Comparison of ENCODE assay signal across 9 cellular contexts in the genomic region with DNA sequence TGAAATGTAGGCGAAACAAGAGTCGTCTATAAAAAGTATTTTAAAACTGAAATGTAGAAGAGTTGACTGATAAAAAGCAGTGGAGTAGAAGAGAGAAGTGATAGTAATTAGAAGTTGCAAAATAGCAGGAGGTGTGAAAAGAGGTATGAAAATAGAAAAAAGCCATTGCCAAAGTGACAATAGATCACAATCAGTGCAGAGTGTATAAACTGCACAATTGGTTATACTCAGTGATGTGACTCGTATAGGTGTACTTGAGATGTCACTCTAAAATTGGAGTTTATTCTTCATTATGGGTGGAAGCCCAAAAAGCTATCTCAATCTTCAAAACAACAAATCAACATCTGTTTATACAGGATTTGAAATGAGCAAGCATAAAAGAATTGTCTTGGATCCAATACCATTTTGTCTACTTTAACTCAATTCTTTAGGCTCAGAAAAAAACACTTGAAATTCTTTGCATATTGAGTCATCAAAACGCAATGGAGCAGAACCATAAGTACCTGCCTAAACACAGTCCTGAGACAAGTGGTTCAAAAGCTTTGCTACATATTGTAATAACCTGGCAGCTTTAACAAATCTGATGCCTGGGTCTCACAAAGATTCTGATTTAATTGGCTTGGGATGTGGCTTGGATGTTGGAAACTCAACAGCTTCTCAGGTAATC. TPM values are rescaled to one million over a fixed set of nuclear protein-coding genes. Genes with fewer than 3 reads are reported as not detected.
DNase-seq lines count a peak whose midpoint lies in the region; ATAC-seq and TF ChIP-seq lines count a peak whose summit lies in the region.
"Had no signal": no experiment of that assay in that cellular context is flagged by ENCODE, and none has a peak within 500 bp of the region (broad histone marks: within the 10 kb centered on the region; RNA-seq: fewer than 3 reads in every experiment).

No MANE protein-coding gene starts in this region.

- H3K27me3 ChIP-seq in gastroesophageal sphincter: no peaks in the 10 kb centered on the region

- H3K4me3 ChIP-seq in gastroesophageal sphincter: no peak overlapping the region
- no peak overlapping the region for H3K4me3 ChIP-seq in coronary artery

- no peaks in the 10 kb centered on the region for H3K9me3 Mint-ChIP-seq in activated CD4-positive, alpha-beta memory T cell treated with anti-CD3 and anti-CD28 coated beads for 36 hours
- H3K9me3 Mint-ChIP-seq: nephron had no signal

- H3K36me3 ChIP-seq in gastroesophageal sphincter: no peaks in the 10 kb centered on the region

- TF ChIP-seq CTCF in gastroesophageal sphincter (IDR thresholded peaks at IDR 0.05) (no peak), coronary artery (IDR thresholded peaks at IDR 0.05) (no peak)

- intact Hi-C loops in activated CD4-positive, alpha-beta memory T cell treated with anti-CD3 and anti-CD28 coated beads for 36 hours (cut with micrococcal nuclease): no loop called here

- CTCF ChIA-PET in activated CD4-positive, alpha-beta memory T cell treated with anti-CD3 and anti-CD28 coated beads for 36 hours (lab: Charles Lee): no interaction called here

- H3K27ac ChIP-seq in gastroesophageal sphincter (no peak overlapping the region), coronary artery (no peak overlapping the region)

- 38 to 75% methylated on average over 2 to 4 of the region's 4 CpGs for WGBS in gastroesophageal sphincter (ENCODE audit: low coverage in 1 of 2), 2 donors

- POLR2A ChIA-PET in activated CD4-positive, alpha-beta memory T cell treated with anti-CD3 and anti-CD28 coated beads for 36 hours (lab: Charles Lee): interaction anchor here (1.1 kb wide), 1 partner anchor 14 kb away, joined by 3 read pairs; no protein-coding TSS in a partner anchor

- H3K27ac Mint-ChIP-seq in activated CD4-positive, alpha-beta memory T cell treated with anti-CD3 and anti-CD28 coated beads for 36 hours: no peak overlapping the region

- no peaks in the 10 kb centered on the region for H3K27me3 Mint-ChIP-seq in activated CD4-positive, alpha-beta memory T cell treated with anti-CD3 and anti-CD28 coated beads for 36 hours

- H3K4me3 Mint-ChIP-seq in activated CD4-positive, alpha-beta memory T cell treated with anti-CD3 and anti-CD28 coated beads for 36 hours: no peak overlapping the region
- H3K4me3 Mint-ChIP-seq: nephron had no signal

- no peak for TF ChIP-seq POLR2A in gastroesophageal sphincter (IDR thresholded peaks at IDR 0.05)

- H3K36me3 Mint-ChIP-seq in activated CD4-positive, alpha-beta memory T cell treated with anti-CD3 and anti-CD28 coated beads for 36 hours: peaks cover 10% of the 10 kb centered on the region

- no peaks in the 10 kb centered on the region for H3K9me3 ChIP-seq in gastroesophageal sphincter

- TF ChIP-seq EP300 in gastroesophageal sphincter (IDR thresholded peaks at IDR 0.05): no peak

- ATAC-seq in GM18861 (IDR thresholded peaks at IDR 0.05; ENCODE audit: unreplicated experiment) (peak; percentile 96), HG02763 (IDR thresholded peaks at IDR 0.05; ENCODE audit: unreplicated experiment) (peak; percentile 78), gastroesophageal sphincter (no peak)

- H3K4me1 ChIP-seq in gastroesophageal sphincter: no peaks in the 10 kb centered on the region

- DNase-seq in NCI-H2227 (lab: John Stamatoyannopoulos, UW; ENCODE audit: unreplicated experiment) (peak; percentile 43), hepatic stellate cell (ENCODE audit: low spot score) (peak; percentile 22), coronary artery (ENCODE audit: low spot score) (no peak)
- DNase-seq in activated CD4-positive, alpha-beta memory T cell treated with anti-CD3 and anti-CD28 coated beads for 36 hours: no peak
- no peak for DNase-seq in activated naive CD4-positive, alpha-beta T cell (lab: John Stamatoyannopoulos, UW)

- peaks cover 12% of the 10 kb centered on the region for H3K4me1 Mint-ChIP-seq in activated CD4-positive, alpha-beta memory T cell treated with anti-CD3 and anti-CD28 coated beads for 36 hours (ENCODE audit: low read depth)
- H3K4me1 Mint-ChIP-seq: nephron had no signal

RNA-seq across cellular contexts. Expression of a gene that starts 8.8 kb away (rescaled TPM):
- total RNA-seq in activated CD4-positive, alpha-beta memory T cell treated with anti-CD3 and anti-CD28 coated beads for 36 hours: 10 to 100 TPM; 24.9 to 26.2 TPM
- total RNA-seq in gastroesophageal sphincter: 10 to 100 TPM in 2 of 4 donors, 1 to 10 TPM in 2; 4.5 to 17.2 (median 10.2) TPM

RNA-seq across cellular contexts. Expression of a gene that starts 9.3 kb away (rescaled TPM):
- total RNA-seq in activated CD4-positive, alpha-beta memory T cell treated with anti-CD3 and anti-CD28 coated beads for 36 hours: 10 to 100 TPM; 19.6 to 20.8 TPM
- total RNA-seq in gastroesophageal sphincter: 10 to 100 TPM in 1 of 4 donors, 1 to 10 TPM in 3; 7.5 to 18.6 (median 8.5) TPM

RNA-seq across cellular contexts. Expression of a gene that starts 42.3 kb away (rescaled TPM):
- total RNA-seq in activated CD4-positive, alpha-beta memory T cell treated with anti-CD3 and anti-CD28 coated beads for 36 hours: 100 to 1,000 TPM; 584 to 620 TPM
- 100 to 1,000 TPM; 602 to 636 (median 625) TPM for total RNA-seq in gastroesophageal sphincter

Comparison
In these comparisons a context has a peak if more than half of its experiments do, and no peak if none do; other contexts are left out.
1. DNase-seq: peak in NCI-H2227 (single experiment) and hepatic stellate cell (single experiment); none in activated CD4-positive, alpha-beta memory T cell treated with anti-CD3 and anti-CD28 coated beads for 36 hours (single experiment), activated naive CD4-positive, alpha-beta T cell (0 of 4) and coronary artery (single experiment).